In genomic region chr3:13475871-13476590, GRCh38 we compare ENCODE assay signal across 1 cellular context.
TF ChIP-seq lines count a peak whose summit lies in the region.

No MANE protein-coding gene starts in this region.

TF ChIP-seq in HepG2, 621 proteins besides CTCF, POLR2A, EP300 and RAD21 (continued from another document and continues in another):
- no peak for TF ChIP-seq ZNF30 (CRISPR knock-in tag; IDR thresholded peaks at IDR 0.05)
- no peak for TF ChIP-seq PRDM4 (CRISPR knock-in tag; IDR thresholded peaks at IDR 0.05; ENCODE audit: borderline replicate concordance)
- TF ChIP-seq ZBTB42 (CRISPR knock-in tag; IDR thresholded peaks at IDR 0.05), result no peak
- TF ChIP-seq SIN3A (IDR thresholded peaks at IDR 0.05; ENCODE audit: borderline replicate concordance, low read depth, low read length), result no peak
- no peak for TF ChIP-seq ZBTB21 (CRISPR knock-in tag; IDR thresholded peaks at IDR 0.05)
- peak; percentile 58; the same call in 1 of the 2 replicates for TF ChIP-seq MLX (CRISPR knock-in tag; IDR thresholded peaks at IDR 0.05)
- TF ChIP-seq ZNF17 (CRISPR knock-in tag; IDR thresholded peaks at IDR 0.05), result no peak
- TF ChIP-seq ZNF274 (CRISPR knock-in tag; IDR thresholded peaks at IDR 0.05), result 0 out of 2 replicates have a peak, but pooled peaks have one; percentile 16
- TF ChIP-seq NPAS2 (CRISPR knock-in tag; IDR thresholded peaks at IDR 0.05; ENCODE audit: borderline replicate concordance), result no peak
- no peak for TF ChIP-seq MBNL3 (CRISPR knock-in tag; conservative IDR thresholded peaks at IDR 0.05)
- TF ChIP-seq ZFAT (CRISPR knock-in tag; conservative IDR thresholded peaks at IDR 0.05), result no peak
- no peak for TF ChIP-seq ATF4 (CRISPR knock-in tag; IDR thresholded peaks at IDR 0.05)
- TF ChIP-seq ZNF451 (CRISPR knock-in tag; IDR thresholded peaks at IDR 0.05), result no peak
- TF ChIP-seq ZNF670 (CRISPR knock-in tag; IDR thresholded peaks at IDR 0.05; ENCODE audit: borderline replicate concordance), result 0 out of 2 replicates have a peak, but pooled peaks have one; percentile 37
- no peak for TF ChIP-seq PHF5A (CRISPR knock-in tag; IDR thresholded peaks at IDR 0.05; ENCODE audit: low read depth, unreplicated experiment)
- no peak for TF ChIP-seq ZUFSP (CRISPR knock-in tag; IDR thresholded peaks at IDR 0.05; ENCODE audit: borderline replicate concordance)
- peak; percentile 95 for TF ChIP-seq FOXP4 (CRISPR knock-in tag; IDR thresholded peaks at IDR 0.05)
- TF ChIP-seq ZNF431 (CRISPR knock-in tag; IDR thresholded peaks at IDR 0.05; ENCODE audit: borderline replicate concordance, low read depth), result no peak
- TF ChIP-seq DR1 (CRISPR knock-in tag; IDR thresholded peaks at IDR 0.05), result no peak
- peak in 1 of 2 experiments; percentile 45; a peak in 1 of 4 replicates for TF ChIP-seq NR2F1 (CRISPR knock-in tag; IDR thresholded peaks at IDR 0.05)
- TF ChIP-seq ZNF263 (CRISPR knock-in tag; IDR thresholded peaks at IDR 0.05), result 0 out of 2 replicates have a peak, but pooled peaks have one; percentile 22
- TF ChIP-seq ARNT2 (CRISPR knock-in tag; IDR thresholded peaks at IDR 0.05; ENCODE audit: low read depth), result peak; percentile 60; the same call in 1 of the 2 replicates
- no peak for TF ChIP-seq ADNP (CRISPR knock-in tag; IDR thresholded peaks at IDR 0.05)
- TF ChIP-seq MYPOP (CRISPR knock-in tag; IDR thresholded peaks at IDR 0.05), result no peak
- no peak; the same call in 1 of the 2 replicates for TF ChIP-seq HNF1A (IDR thresholded peaks at IDR 0.05; ENCODE audit: low read depth)
- peak; percentile 24; the same call in 1 of the 2 replicates for TF ChIP-seq HNF1A (CRISPR knock-in tag; IDR thresholded peaks at IDR 0.05; ENCODE audit: borderline replicate concordance)
- TF ChIP-seq GZF1 (CRISPR knock-in tag; IDR thresholded peaks at IDR 0.05), result no peak
- no peak for TF ChIP-seq LBX2 (CRISPR knock-in tag; IDR thresholded peaks at IDR 0.05; ENCODE audit: borderline replicate concordance)
- TF ChIP-seq SMAD3 (CRISPR knock-in tag; IDR thresholded peaks at IDR 0.05), result peak; percentile 91; the same call in 1 of the 2 replicates
- no peak for TF ChIP-seq ZBTB49 (CRISPR knock-in tag; IDR thresholded peaks at IDR 0.05; ENCODE audit: borderline replicate concordance)
- no peak for TF ChIP-seq RNF2 (conservative IDR thresholded peaks at IDR 0.05; ENCODE audit: low read depth)
- no peak for TF ChIP-seq JUND (CRISPR knock-in tag; IDR thresholded peaks at IDR 0.05)
- peak; percentile 86 for TF ChIP-seq ARID5B (CRISPR knock-in tag; IDR thresholded peaks at IDR 0.05)
- no peak; the same call in 1 of the 2 replicates for TF ChIP-seq CSRNP1 (CRISPR knock-in tag; IDR thresholded peaks at IDR 0.05)
- TF ChIP-seq SP5 (CRISPR knock-in tag; IDR thresholded peaks at IDR 0.05; ENCODE audit: borderline replicate concordance, low read depth), result peak; percentile 17; the same call in 1 of the 2 replicates
- peak; percentile 83 for TF ChIP-seq GATAD2A (CRISPR knock-in tag; IDR thresholded peaks at IDR 0.05)
